8 cellular contexts compared by ENCODE assay signal in the genomic region with DNA sequence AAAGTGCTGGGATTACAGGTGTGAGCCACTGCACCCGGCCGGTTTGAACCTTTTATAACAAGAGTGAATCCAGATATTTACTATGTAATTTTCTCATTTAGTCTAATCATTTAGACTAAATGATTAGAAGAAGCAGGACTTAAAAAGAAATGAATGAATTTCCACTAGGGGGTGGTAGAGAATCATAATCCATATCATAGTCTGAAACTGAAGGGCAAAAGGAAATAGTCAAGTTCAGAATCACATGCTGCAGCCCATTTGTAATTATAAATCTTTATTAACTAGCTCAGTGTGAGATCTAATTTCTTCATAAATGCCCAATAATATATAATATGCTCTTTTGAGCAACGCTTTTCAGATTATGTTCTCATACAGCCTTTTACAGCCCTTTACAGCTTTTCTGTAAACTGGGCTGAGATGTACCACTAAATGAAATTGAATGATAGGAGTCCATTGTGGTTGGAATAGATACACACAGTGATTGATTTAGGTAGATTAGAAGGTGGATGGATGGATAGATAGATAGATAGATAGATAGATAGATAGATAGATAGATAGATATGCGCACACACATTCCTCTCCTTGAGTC. TPM values are rescaled to one million over a fixed set of nuclear protein-coding genes. Genes with fewer than 3 reads are reported as not detected.
A peak's percentile ranks its signal among the peaks of the same experiment; 100 is the strongest.
DNase-seq lines count a peak whose midpoint lies in the region; ATAC-seq and TF ChIP-seq lines count a peak whose summit lies in the region.

No MANE protein-coding gene starts in this region.

- no peak for TF ChIP-seq EP300 in upper lobe of left lung (IDR thresholded peaks at IDR 0.05)

- TF ChIP-seq CTCF in breast epithelium (IDR thresholded peaks at IDR 0.05) (peak; percentile 45 to 73 (median 68)), upper lobe of left lung (IDR thresholded peaks at IDR 0.05) (peak; percentile 31 to 77 (median 66))

- intact Hi-C loops in breast epithelium (cut with DNase I; ENCODE audit: low total_unique reads) = loop anchor here (10.0 kb wide), 1 partner anchor 69 kb away; a partner anchor contains a TSS

- H3K27ac ChIP-seq in breast epithelium (no peak overlapping the region), upper lobe of left lung (no peak overlapping the region)

- no peaks in the 10 kb centered on the region for H3K27me3 ChIP-seq in breast epithelium
- no peaks in the 10 kb centered on the region for H3K27me3 ChIP-seq in upper lobe of left lung

- TF ChIP-seq POLR2A in breast epithelium (IDR thresholded peaks at IDR 0.05) (no peak), upper lobe of left lung (IDR thresholded peaks at IDR 0.05) (no peak)

- WGBS in upper lobe of left lung, 2 donors = 47 to 53% methylated on average over 3 to 4 of the region's 4 CpGs

- no peaks in the 10 kb centered on the region for H3K9me3 ChIP-seq in breast epithelium
- no peaks in the 10 kb centered on the region for H3K9me3 ChIP-seq in upper lobe of left lung

- H3K4me1 ChIP-seq in breast epithelium (no peaks in the 10 kb centered on the region), upper lobe of left lung (peaks cover 0 to 8% (median 2%) of the 10 kb centered on the region in 4 donors)

- H3K36me3 ChIP-seq in breast epithelium = no peaks in the 10 kb centered on the region
- no peaks in the 10 kb centered on the region for H3K36me3 ChIP-seq in upper lobe of left lung

- ATAC-seq in upper lobe of left lung (ENCODE audit: low FRiP score in 2 of 2) (peak in 1 of 2 donors; percentile 73), GM18909 (IDR thresholded peaks at IDR 0.05; ENCODE audit: poor library complexity, unreplicated experiment) (no peak), HG03460 (IDR thresholded peaks at IDR 0.05; ENCODE audit: unreplicated experiment) (no peak)

- H3K4me3 ChIP-seq in breast epithelium = no peak overlapping the region
- no peak overlapping the region for H3K4me3 ChIP-seq in upper lobe of left lung

- peak; percentile 87 for DNase-seq in COLO829 (ENCODE audit: low spot score)
- peak; percentile 75 for DNase-seq in HT-29 (ENCODE audit: low spot score)
- peak; percentile 87 for DNase-seq in NCI-H82 (lab: John Stamatoyannopoulos, UW)
- DNase-seq in breast epithelium (ENCODE audit: low spot score in 2 of 2) = no peak
- peak; percentile 84 for DNase-seq in left kidney (ENCODE audit: low read depth, low spot score)
- DNase-seq in upper lobe of left lung = no peak

RNA-seq across cellular contexts. Expression of a gene that starts 31.8 kb away (rescaled TPM):
- 2.1 and 4.4 TPM in 2 replicates for total RNA-seq in HT-29 (2014; rRNA removed; shearing (Covaris generic))
- 10 to 100 TPM; 16.8 to 25.9 (median 19.2) TPM for total RNA-seq in breast epithelium
- 10 to 100 TPM; 34.4 to 85.9 (median 45.5) TPM for total RNA-seq in upper lobe of left lung

RNA-seq across cellular contexts. Expression of a gene that starts 32.3 kb away (rescaled TPM):
- 15.2 and 20.9 TPM in 2 replicates for total RNA-seq in HT-29 (2014; rRNA removed; shearing (Covaris generic))
- total RNA-seq in breast epithelium = 10 to 100 TPM; 24.2 to 40.6 (median 28.7) TPM
- 10 to 100 TPM; 56.9 to 87.0 (median 69.8) TPM for total RNA-seq in upper lobe of left lung

RNA-seq across cellular contexts. Expression of a gene that starts 41.9 kb away (rescaled TPM):
- total RNA-seq in HT-29 (2014; rRNA removed; shearing (Covaris generic)) = 27.1 and 29.3 TPM in 2 replicates
- total RNA-seq in breast epithelium (10 to 100 TPM; 36.0 to 47.3 (median 44.9) TPM), upper lobe of left lung (100 to 1,000 TPM in 1 of 6 donors, 10 to 100 TPM in 5; 48.2 to 110 (median 71.7) TPM)

RNA-seq across cellular contexts. Expression of a gene that starts 47.3 kb away (rescaled TPM):
- total RNA-seq in HT-29 (2014; rRNA removed; shearing (Covaris generic)) = 50.3 and 54.9 TPM in 2 replicates
- total RNA-seq in breast epithelium = 10 to 100 TPM in 1 of 3 donors, 1 to 10 TPM in 2; 7.7 to 18.0 (median 9.5) TPM
- 100 to 1,000 TPM in 2 of 6 donors, 10 to 100 TPM in 4; 17.6 to 266 (median 62.1) TPM for total RNA-seq in upper lobe of left lung

RNA-seq across cellular contexts. Expression of a gene that starts 55.0 kb away (rescaled TPM):
- 2.1 and 3.3 TPM in 2 replicates for total RNA-seq in HT-29 (2014; rRNA removed; shearing (Covaris generic))
- total RNA-seq in breast epithelium = 10 to 100 TPM; 16.4 to 52.0 (median 34.6) TPM
- 100 to 1,000 TPM in 3 of 6 donors, 10 to 100 TPM in 3; 35.6 to 233 (median 80.6) TPM for total RNA-seq in upper lobe of left lung

Comparison
In these comparisons a context has a peak if more than half of its experiments do, and no peak if none do; other contexts are left out.
1. DNase-seq: peak in COLO829 (single experiment), HT-29 (single experiment), NCI-H82 (single experiment) and left kidney (single experiment); none in breast epithelium (0 of 2) and upper lobe of left lung (0 of 2).